ENCODE assay signal across 13 cellular contexts in the genomic region with DNA sequence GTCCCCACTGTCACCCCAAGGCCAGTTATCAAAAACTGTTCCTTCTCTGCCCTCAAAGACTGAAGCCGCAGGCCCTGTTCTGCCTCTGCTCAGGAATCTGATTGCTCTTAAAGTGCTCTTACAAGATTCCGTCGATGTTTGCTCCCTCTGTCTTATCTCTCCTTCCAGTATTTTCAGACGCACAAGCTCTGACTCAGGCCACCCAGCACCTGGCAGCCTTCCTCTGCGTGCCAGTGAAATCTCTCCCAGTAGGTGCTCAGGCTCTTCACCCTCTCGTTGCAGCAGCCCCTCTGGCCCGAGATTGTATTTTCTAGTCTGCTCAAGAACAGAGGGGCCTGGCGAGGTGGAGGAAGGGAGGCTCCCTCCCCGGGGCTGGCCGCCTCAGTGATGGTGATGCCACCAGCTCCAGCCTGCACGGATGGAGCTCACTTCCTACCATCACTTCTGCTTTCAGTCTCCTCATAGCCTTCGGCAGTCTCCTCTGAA.
DNase-seq lines count a peak whose midpoint lies in the region; ATAC-seq and TF ChIP-seq lines count a peak whose summit lies in the region.
"Had no signal": no experiment of that assay in that cellular context is flagged by ENCODE, and none has a peak within 500 bp of the region (broad histone marks: within the 10 kb centered on the region; RNA-seq: fewer than 3 reads in every experiment).

No MANE protein-coding gene starts in this region.

- H3K9me3 ChIP-seq in right atrium auricular region, result no peaks in the 10 kb centered on the region
- H3K9me3 ChIP-seq in thymus (ENCODE audit: control insufficient read depth), result no peaks in the 10 kb centered on the region
- H3K9me3 ChIP-seq: stomach had no signal

- H3K4me3 ChIP-seq in right atrium auricular region (no peak overlapping the region), thymus (ENCODE audit: low read length) (no peak overlapping the region)
- H3K4me3 ChIP-seq: stomach had no signal

- ATAC-seq in WTC11 (peak; percentile 14), GM21737 (IDR thresholded peaks at IDR 0.05; ENCODE audit: unreplicated experiment) (no peak), GM21381 (IDR thresholded peaks at IDR 0.05; ENCODE audit: unreplicated experiment) (no peak)
- ATAC-seq: foreskin keratinocyte had no signal

- H3K27me3 Mint-ChIP-seq in activated naive CD4-positive, alpha-beta T cell treated with anti-CD3 and anti-CD28 coated beads, Interleukin-2, amount 50 U/mL, for 24 hours, result no peaks in the 10 kb centered on the region
- H3K27me3 Mint-ChIP-seq in WTC11 (ENCODE audit: low read depth), result no peaks in the 10 kb centered on the region

- H3K4me1 ChIP-seq in right atrium auricular region (peaks cover 0 to 21% of the 10 kb centered on the region in 2 donors), thymus (ENCODE audit: control insufficient read depth, insufficient read depth, low read length) (peaks cover 22% of the 10 kb centered on the region)
- H3K4me1 ChIP-seq: foreskin keratinocyte had no signal

- DNase-seq in activated naive CD4-positive, alpha-beta T cell treated with Interleukin-2 at 50 U/mL for 16 hours, result no peak
- no peak for DNase-seq in WTC11 (ENCODE audit: low spot score)
- peak; percentile 57 for DNase-seq in right atrium auricular region (ENCODE audit: low spot score)
- no peak for DNase-seq in retina
- DNase-seq: aorta, foreskin keratinocyte, NCI-H1048, stomach, WERI-Rb-1 had no signal

- no peaks in the 10 kb centered on the region for H3K36me3 ChIP-seq in right atrium auricular region
- peaks cover 14% of the 10 kb centered on the region for H3K36me3 ChIP-seq in thymus (ENCODE audit: control insufficient read depth, insufficient read depth)
- H3K36me3 ChIP-seq: WERI-Rb-1 had no signal

- 51% methylated on average over 12 of the region's 12 CpGs for WGBS in thymus

- H3K4me3 Mint-ChIP-seq in activated naive CD4-positive, alpha-beta T cell treated with anti-CD3 and anti-CD28 coated beads, Interleukin-2, amount 50 U/mL, for 24 hours, result no peak overlapping the region
- no peak overlapping the region for H3K4me3 Mint-ChIP-seq in WTC11

- H3K27ac Mint-ChIP-seq in activated naive CD4-positive, alpha-beta T cell treated with anti-CD3 and anti-CD28 coated beads, Interleukin-2, amount 50 U/mL, for 24 hours, result peak overlapping the region; percentile 94
- 0 out of 2 replicates have a peak overlapping the region, but pooled peaks have one; percentile 5 for H3K27ac Mint-ChIP-seq in WTC11

- H3K36me3 Mint-ChIP-seq in activated naive CD4-positive, alpha-beta T cell treated with anti-CD3 and anti-CD28 coated beads, Interleukin-2, amount 50 U/mL, for 24 hours, result peaks cover 10% of the 10 kb centered on the region
- no peaks in the 10 kb centered on the region for H3K36me3 Mint-ChIP-seq in WTC11

- H3K4me1 Mint-ChIP-seq in activated naive CD4-positive, alpha-beta T cell treated with anti-CD3 and anti-CD28 coated beads, Interleukin-2, amount 50 U/mL, for 24 hours, result peaks cover 57% of the 10 kb centered on the region
- H3K4me1 Mint-ChIP-seq in WTC11, result peaks cover 45% of the 10 kb centered on the region

- H3K27ac ChIP-seq in right atrium auricular region, result no peak overlapping the region
- peak overlapping the region; percentile 64 for H3K27ac ChIP-seq in thymus (ENCODE audit: low read depth)
- H3K27ac ChIP-seq: foreskin keratinocyte, stomach, WERI-Rb-1 had no signal

- CTCF ChIA-PET in WTC11 (lab: Charles Lee), result no interaction called here

- TF ChIP-seq CTCF in WTC11 (IDR thresholded peaks at IDR 0.05) (no peak), right atrium auricular region (IDR thresholded peaks at IDR 0.05) (no peak)

- H3K27me3 ChIP-seq in right atrium auricular region, result no peaks in the 10 kb centered on the region
- H3K27me3 ChIP-seq in thymus (ENCODE audit: control insufficient read depth, insufficient read depth), result no peaks in the 10 kb centered on the region
- H3K27me3 ChIP-seq: foreskin keratinocyte, stomach had no signal

- H3K9me3 Mint-ChIP-seq in activated naive CD4-positive, alpha-beta T cell treated with anti-CD3 and anti-CD28 coated beads, Interleukin-2, amount 50 U/mL, for 24 hours, result no peaks in the 10 kb centered on the region
- H3K9me3 Mint-ChIP-seq in WTC11, result no peaks in the 10 kb centered on the region

- POLR2A ChIA-PET in WTC11 (lab: Charles Lee), result no interaction called here

TF ChIP-seq in WTC11, 78 proteins besides CTCF, POLR2A, EP300 and RAD21:
- TF ChIP-seq SOX15 (CRISPR knock-in tag; IDR thresholded peaks at IDR 0.05) (no peak), JAZF1 (CRISPR knock-in tag; IDR thresholded peaks at IDR 0.05) (no peak), ZNF121 (CRISPR knock-in tag; IDR thresholded peaks at IDR 0.05) (no peak), NFATC4 (CRISPR knock-in tag; IDR thresholded peaks at IDR 0.05) (no peak), NR3C1 (CRISPR knock-in tag; conservative IDR thresholded peaks at IDR 0.05; ENCODE audit: low read depth) (no peak), RORB (CRISPR knock-in tag; IDR thresholded peaks at IDR 0.05) (no peak), SMAD3 (CRISPR knock-in tag; IDR thresholded peaks at IDR 0.05; ENCODE audit: borderline replicate concordance) (no peak), NFYB (CRISPR knock-in tag; conservative IDR thresholded peaks at IDR 0.05; ENCODE audit: low read depth) (no peak), FOXJ3 (CRISPR knock-in tag; IDR thresholded peaks at IDR 0.05; ENCODE audit: borderline replicate concordance) (no peak), ZBTB21 (CRISPR knock-in tag; IDR thresholded peaks at IDR 0.05; ENCODE audit: borderline replicate concordance) (no peak)
- TF ChIP-seq, protein P1, sequence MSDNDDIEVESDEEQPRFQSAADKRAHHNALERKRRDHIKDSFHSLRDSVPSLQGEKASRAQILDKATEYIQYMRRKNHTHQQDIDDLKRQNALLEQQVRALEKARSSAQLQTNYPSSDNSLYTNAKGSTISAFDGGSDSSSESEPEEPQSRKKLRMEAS (CRISPR knock-in tag; IDR thresholded peaks at IDR 0.05), result no peak
- TF ChIP-seq, protein P2, sequence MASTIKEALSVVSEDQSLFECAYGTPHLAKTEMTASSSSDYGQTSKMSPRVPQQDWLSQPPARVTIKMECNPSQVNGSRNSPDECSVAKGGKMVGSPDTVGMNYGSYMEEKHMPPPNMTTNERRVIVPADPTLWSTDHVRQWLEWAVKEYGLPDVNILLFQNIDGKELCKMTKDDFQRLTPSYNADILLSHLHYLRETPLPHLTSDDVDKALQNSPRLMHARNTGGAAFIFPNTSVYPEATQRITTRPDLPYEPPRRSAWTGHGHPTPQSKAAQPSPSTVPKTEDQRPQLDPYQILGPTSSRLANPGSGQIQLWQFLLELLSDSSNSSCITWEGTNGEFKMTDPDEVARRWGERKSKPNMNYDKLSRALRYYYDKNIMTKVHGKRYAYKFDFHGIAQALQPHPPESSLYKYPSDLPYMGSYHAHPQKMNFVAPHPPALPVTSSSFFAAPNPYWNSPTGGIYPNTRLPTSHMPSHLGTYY (CRISPR knock-in tag; IDR thresholded peaks at IDR 0.05), result no peak
TF ChIP-seq in WTC11: peak in this region for 0.
